Comparison of ENCODE assay signal across 25 cellular contexts in genomic region chr16:243348-243747, GRCh38. TPM values are rescaled to one million over a fixed set of nuclear protein-coding genes. Genes with fewer than 3 reads are reported as not detected.
DNase-seq lines count a peak whose midpoint lies in the region; ATAC-seq and TF ChIP-seq lines count a peak whose summit lies in the region.
"Had no signal": no experiment of that assay in that cellular context is flagged by ENCODE, and none has a peak within 500 bp of the region (broad histone marks: within the 10 kb centered on the region; RNA-seq: fewer than 3 reads in every experiment).

No MANE protein-coding gene starts in this region.

- H3K4me3 Mint-ChIP-seq in nephron progenitor cell, result no peak overlapping the region
- H3K4me3 Mint-ChIP-seq: B cell, HFFc6, IgD-negative memory B cell had no signal

- H3K36me3 ChIP-seq in uterus, result no peaks in the 10 kb centered on the region

- H3K36me3 Mint-ChIP-seq in nephron progenitor cell (ENCODE audit: low read depth), result peaks cover 24% of the 10 kb centered on the region
- H3K36me3 Mint-ChIP-seq: CD4-positive, CD25-positive, alpha-beta regulatory T cell had no signal

- no peak for TF ChIP-seq POLR2A in uterus (IDR thresholded peaks at IDR 0.05)

- no peaks in the 10 kb centered on the region for H3K4me1 ChIP-seq in uterus
- H3K4me1 ChIP-seq: A549 had no signal

- H3K4me3 ChIP-seq in fibroblast of mammary gland (ENCODE audit: control insufficient read depth, low read depth, low read length), result no peak overlapping the region
- no peak overlapping the region for H3K4me3 ChIP-seq in uterus
- H3K4me3 ChIP-seq: A549 had no signal

- peaks cover 11% of the 10 kb centered on the region for H3K4me1 Mint-ChIP-seq in nephron progenitor cell

- DNase-seq in left ventricle myocardium superior (no peak), Right ventricle myocardium inferior (ENCODE audit: missing footprints) (no peak), fibroblast of mammary gland (ENCODE audit: low read depth) (peak; percentile 33), nephron progenitor cell (no peak), DMS153 (lab: John Stamatoyannopoulos, UW) (no peak), uterus (no peak), ecto neural progenitor cell (ENCODE audit: low spot score) (no peak)
- no peak for DNase-seq in activated naive CD4-positive, alpha-beta T cell (lab: John Stamatoyannopoulos, UW)
- DNase-seq: CD4-positive, CD25-positive, alpha-beta regulatory T cell; DMS79 treated with DMSO at 0.1 percent for 48 hours; H7; HFFc6; Karpas-422; NCI-H1048; NCI-H1436; NCI-H2029; NCI-H2227 treated with DMSO at 0.1 percent for 48 hours; NCI-H510A treated with DMSO at 0.1 percent for 48 hours; NCI-H748 treated with DMSO at 0.1 percent for 48 hours; NK-92 treated with Interleukin-12 subunit alpha and Interleukin-12 subunit beta, amount 100 ng/mL, for 24 hours had no signal

- intact Hi-C loops in left ventricle myocardium superior (cut with micrococcal nuclease), result no loop called here
- intact Hi-C loops in Right ventricle myocardium inferior (cut with DNase I), result no loop called here
- intact Hi-C loops in uterus (cut with DNase I; ENCODE audit: low total_unique reads), result no loop called here

- peak overlapping the region; percentile 39 for H3K27ac Mint-ChIP-seq in nephron progenitor cell
- H3K27ac Mint-ChIP-seq: B cell; CD4-positive, CD25-positive, alpha-beta regulatory T cell; HFFc6; IgD-negative memory B cell had no signal

- no peak overlapping the region for H3K27ac ChIP-seq in uterus
- H3K27ac ChIP-seq: A549, RWPE1 had no signal

- H3K27me3 Mint-ChIP-seq in nephron progenitor cell (ENCODE audit: low read depth, poor library complexity), result peaks cover 3% of the 10 kb centered on the region
- H3K27me3 Mint-ChIP-seq: B cell, IgD-negative memory B cell had no signal

- no peaks in the 10 kb centered on the region for H3K9me3 ChIP-seq in uterus
- H3K9me3 ChIP-seq: A549 had no signal

- no peaks in the 10 kb centered on the region for H3K27me3 ChIP-seq in uterus

- no peaks in the 10 kb centered on the region for H3K9me3 Mint-ChIP-seq in nephron progenitor cell
- H3K9me3 Mint-ChIP-seq: CD4-positive, CD25-positive, alpha-beta regulatory T cell; HFFc6; IgD-negative memory B cell had no signal

- peak; percentile 18 for ATAC-seq in left ventricle myocardium superior
- no peak for ATAC-seq in Right ventricle myocardium inferior
- ATAC-seq: A549 had no signal

- TF ChIP-seq CTCF in fibroblast of mammary gland (conservative IDR thresholded peaks at IDR 0.05; ENCODE audit: control insufficient read depth, insufficient read depth, low read depth, low read length), result no peak
- TF ChIP-seq CTCF in nephron progenitor cell (IDR thresholded peaks at IDR 0.05), result no peak
- TF ChIP-seq CTCF in uterus (IDR thresholded peaks at IDR 0.05), result no peak

RNA-seq across cellular contexts. Expression of gene FAM234A, which starts 8.7 kb away (rescaled TPM):
- total RNA-seq in left ventricle myocardium superior, result 143 TPM
- 144 TPM for total RNA-seq in Right ventricle myocardium inferior
- total RNA-seq in uterus, result 10 to 100 TPM in 2 of 4 donors, 1 to 10 TPM in 2; 5.6 to 65.5 (median 30.1) TPM

RNA-seq across cellular contexts. Expression of gene LUC7L, which starts 14.1 kb away (rescaled TPM):
- 25.4 TPM for total RNA-seq in left ventricle myocardium superior
- 23.5 TPM for total RNA-seq in Right ventricle myocardium inferior
- 100 to 1,000 TPM in 2 of 4 donors, 10 to 100 TPM in 2; 47.6 to 118 (median 93.9) TPM for total RNA-seq in uterus

RNA-seq across cellular contexts. Expression of gene RGS11, which starts 32.4 kb away (rescaled TPM):
- total RNA-seq in left ventricle myocardium superior (14.8 TPM), Right ventricle myocardium inferior (15.4 TPM), uterus (1 to 10 TPM in 3 of 4 donors, not detected in 1; 1.1 to 2.4 (median 2.3) TPM)
- total RNA-seq: B cell; CD4-positive, CD25-positive, alpha-beta regulatory T cell had no signal

RNA-seq across cellular contexts. Expression of gene ARHGDIG, which starts 37.0 kb away (rescaled TPM):
- total RNA-seq in left ventricle myocardium superior, result 14.9 TPM
- total RNA-seq in Right ventricle myocardium inferior, result 9.3 TPM
- total RNA-seq in uterus, result 1 to 10 TPM in 1 of 4 donors, not detected in 3; 2.1 TPM
- total RNA-seq: CD4-positive, CD25-positive, alpha-beta regulatory T cell; HFFc6; MCF 10A had no signal

RNA-seq across cellular contexts. Expression of gene PDIA2, which starts 39.6 kb away (rescaled TPM):
- 2.6 TPM for total RNA-seq in left ventricle myocardium superior
- total RNA-seq in Right ventricle myocardium inferior, result 1.6 TPM
- total RNA-seq in uterus, result under 1 TPM in 1 of 4 donors, not detected in 3; 0.97 TPM
- total RNA-seq: B cell; CD4-positive, CD25-positive, alpha-beta regulatory T cell; HFFc6; MCF 10A had no signal
